ENCODE assay signal across 9 cellular contexts in genomic region chr7:100583132-100584045, GRCh38. TPM values are rescaled to one million over a fixed set of nuclear protein-coding genes. Genes with fewer than 3 reads are reported as not detected.
DNase-seq lines count a peak whose midpoint lies in the region; ATAC-seq and TF ChIP-seq lines count a peak whose summit lies in the region.
"Had no signal": no experiment of that assay in that cellular context is flagged by ENCODE, and none has a peak within 500 bp of the region (broad histone marks: within the 10 kb centered on the region; RNA-seq: fewer than 3 reads in every experiment).

No MANE protein-coding gene starts in this region.

- DNase-seq in GM12865 (ENCODE audit: low read depth) (peak; percentile 81), hepatocyte (ENCODE audit: low spot score) (peak; percentile 77), NCI-H2107 (lab: John Stamatoyannopoulos, UW) (no peak)
- DNase-seq in activated naive CD8-positive, alpha-beta T cell treated with anti-CD3 and anti-CD28 coated beads, Interleukin-2, amount 10 ng/mL, durations not matched to agents 7 days and 5 days: peak; percentile 79
- peak; percentile 60 to 63 (median 61) for DNase-seq in stimulated activated CD4-positive, alpha-beta T cell treated with anti-CD3 and anti-CD28 coated beads, Interleukin-12 subunit alpha, Interleukin-12 subunit beta, amount 100 ng/mL, for 48 hours (ENCODE audit: low read depth in 2 of 3, low spot score in 1 of 3)

- H3K79me2 ChIP-seq in hepatocyte: peaks cover 35% of the 10 kb centered on the region

- H4K20me1 ChIP-seq in hepatocyte (ENCODE audit: insufficient read depth, poor library complexity, severe bottlenecking): peaks cover 17% of the 10 kb centered on the region

- H2AFZ ChIP-seq in hepatocyte: no peak overlapping the region

- H3K4me3 ChIP-seq in GM12865 (ENCODE audit: low read depth, low read length) (peak overlapping the region; percentile 93), hepatocyte (peak overlapping the region; percentile 19)
- H3K4me3 ChIP-seq: SJSA1 had no signal

- peak; percentile 23 for ATAC-seq in activated naive CD8-positive, alpha-beta T cell treated with anti-CD3 and anti-CD28 coated beads, Interleukin-2, amount 10 ng/mL, durations not matched to agents 7 days and 5 days (ENCODE audit: low read depth)
- ATAC-seq in HG03280 (IDR thresholded peaks at IDR 0.05; ENCODE audit: unreplicated experiment) (no peak), GM18520 (IDR thresholded peaks at IDR 0.05; ENCODE audit: unreplicated experiment) (no peak)

- no peaks in the 10 kb centered on the region for H3K9me2 ChIP-seq in hepatocyte (replicated peaks; ENCODE audit: insufficient read depth)

- no peaks in the 10 kb centered on the region for H3K27me3 Mint-ChIP-seq in activated naive CD8-positive, alpha-beta T cell treated with anti-CD3 and anti-CD28 coated beads, Interleukin-2, amount 10 ng/mL, durations not matched to agents 7 days and 5 days

- H3K36me3 Mint-ChIP-seq in activated naive CD8-positive, alpha-beta T cell treated with anti-CD3 and anti-CD28 coated beads, Interleukin-2, amount 10 ng/mL, durations not matched to agents 7 days and 5 days: peaks cover 7% of the 10 kb centered on the region

- TF ChIP-seq CTCF in GM12865 (IDR thresholded peaks at IDR 0.05; ENCODE audit: insufficient read depth, low read depth, low read length, missing control alignments) (no peak), hepatocyte (IDR thresholded peaks at IDR 0.05; ENCODE audit: poor library complexity) (no peak)

- H3K9me3 Mint-ChIP-seq in activated naive CD8-positive, alpha-beta T cell treated with anti-CD3 and anti-CD28 coated beads, Interleukin-2, amount 10 ng/mL, durations not matched to agents 7 days and 5 days: no peaks in the 10 kb centered on the region

- H3K4me1 Mint-ChIP-seq in activated naive CD8-positive, alpha-beta T cell treated with anti-CD3 and anti-CD28 coated beads, Interleukin-2, amount 10 ng/mL, durations not matched to agents 7 days and 5 days: peaks cover 24% of the 10 kb centered on the region

- no peaks in the 10 kb centered on the region for H3K36me3 ChIP-seq in hepatocyte (replicated peaks; ENCODE audit: insufficient read depth, low read depth)

- 50% methylated on average over 23 of the region's 23 CpGs for WGBS in hepatocyte (ENCODE audit: low lambda C conversion rate, missing lambda C conversion rate)

- peak overlapping the region; percentile 94 for H3K4me3 Mint-ChIP-seq in activated naive CD8-positive, alpha-beta T cell treated with anti-CD3 and anti-CD28 coated beads, Interleukin-2, amount 10 ng/mL, durations not matched to agents 7 days and 5 days

- peak overlapping the region; percentile 96 for H3K27ac Mint-ChIP-seq in activated naive CD8-positive, alpha-beta T cell treated with anti-CD3 and anti-CD28 coated beads, Interleukin-2, amount 10 ng/mL, durations not matched to agents 7 days and 5 days

- no peaks in the 10 kb centered on the region for H3K9me3 ChIP-seq in hepatocyte (ENCODE audit: low read depth)
- H3K9me3 ChIP-seq: SJSA1 had no signal

- peaks cover 24% of the 10 kb centered on the region for H3K4me1 ChIP-seq in hepatocyte (ENCODE audit: insufficient read depth)

- POLR2A ChIA-PET in activated naive CD8-positive, alpha-beta T cell treated with anti-CD3 and anti-CD28 coated beads, Interleukin-2, amount 10 ng/mL, durations not matched to agents 7 days and 5 days (lab: Charles Lee): interaction anchor here (0.5 to 7.1 kb wide), 21 partner anchors 11 to 284 kb away, joined by 3 to 89 read pairs (median 5); partner anchors contain the start of genes AGFG2, GIGYF1, GNB2 and MOSPD3

- peak overlapping the region; percentile 92 for H3K27ac ChIP-seq in hepatocyte
- H3K27ac ChIP-seq: SJSA1 had no signal

- no peaks in the 10 kb centered on the region for H3K27me3 ChIP-seq in hepatocyte
- H3K27me3 ChIP-seq: SJSA1 had no signal

- TF ChIP-seq POLR2A in Raji (IDR thresholded peaks at IDR 0.05; ENCODE audit: insufficient read depth, low read depth, low read length): peak; percentile 39; the same call in 1 of the 2 replicates

- H3K4me2 ChIP-seq in hepatocyte: peak overlapping the region; percentile 89

RNA-seq across cellular contexts. Expression of gene LRCH4, which starts 2.5 kb away (rescaled TPM):
- total RNA-seq in activated naive CD8-positive, alpha-beta T cell treated with anti-CD3 and anti-CD28 coated beads, Interleukin-2, amount 10 ng/mL, durations not matched to agents 7 days and 5 days: 100 to 1,000 TPM; 239 to 258 TPM
- 34.0 and 40.3 TPM in 2 replicates for total RNA-seq in hepatocyte
- polyA plus RNA-seq in hepatocyte: 105 and 129 TPM in 2 replicates

RNA-seq across cellular contexts. Expression of gene FBXO24, which starts 2.7 kb away (rescaled TPM):
- 1 to 10 TPM; 1.1 to 1.2 TPM for total RNA-seq in activated naive CD8-positive, alpha-beta T cell treated with anti-CD3 and anti-CD28 coated beads, Interleukin-2, amount 10 ng/mL, durations not matched to agents 7 days and 5 days
- total RNA-seq in hepatocyte: 1.1 and 1.4 TPM in 2 replicates
- 0.49 and 1.6 TPM in 2 replicates for polyA plus RNA-seq in hepatocyte

RNA-seq across cellular contexts. Expression of gene SAP25, which starts 9.7 kb away (rescaled TPM):
- total RNA-seq in activated naive CD8-positive, alpha-beta T cell treated with anti-CD3 and anti-CD28 coated beads, Interleukin-2, amount 10 ng/mL, durations not matched to agents 7 days and 5 days: 10 to 100 TPM; 54.3 to 57.6 TPM
- total RNA-seq in hepatocyte: not detected in 2 replicates
- polyA plus RNA-seq in hepatocyte: 1.8 and 4.0 TPM in 2 replicates
- total RNA-seq: SJSA1 had no signal

RNA-seq across cellular contexts. Expression of gene PCOLCE, which starts 18.8 kb away (rescaled TPM):
- 10 to 100 TPM; 14.4 to 16.4 TPM for total RNA-seq in activated naive CD8-positive, alpha-beta T cell treated with anti-CD3 and anti-CD28 coated beads, Interleukin-2, amount 10 ng/mL, durations not matched to agents 7 days and 5 days
- total RNA-seq in hepatocyte: 64.2 and 90.0 TPM in 2 replicates
- polyA plus RNA-seq in hepatocyte: 249 and 343 TPM in 2 replicates

RNA-seq across cellular contexts. Expression of gene MOSPD3, which starts 29.0 kb away (rescaled TPM):
- total RNA-seq in activated naive CD8-positive, alpha-beta T cell treated with anti-CD3 and anti-CD28 coated beads, Interleukin-2, amount 10 ng/mL, durations not matched to agents 7 days and 5 days: 10 to 100 TPM; 27.4 TPM
- total RNA-seq in hepatocyte: 8.8 and 10.4 TPM in 2 replicates
- polyA plus RNA-seq in hepatocyte: 39.2 and 44.4 TPM in 2 replicates

Comparison
In these comparisons a context has a peak if more than half of its experiments do, and no peak if none do; other contexts are left out.
1. RNA of gene SAP25, which starts 9.7 kb away (total RNA-seq): 54.3 to 57.6 TPM in activated naive CD8-positive, alpha-beta T cell treated with anti-CD3 and anti-CD28 coated beads, Interleukin-2, amount 10 ng/mL, durations not matched to agents 7 days and 5 days; not detected in hepatocyte; every median in the first group is over 10 times any median in the second.